2 cellular contexts compared by ENCODE assay signal in the genomic region with DNA sequence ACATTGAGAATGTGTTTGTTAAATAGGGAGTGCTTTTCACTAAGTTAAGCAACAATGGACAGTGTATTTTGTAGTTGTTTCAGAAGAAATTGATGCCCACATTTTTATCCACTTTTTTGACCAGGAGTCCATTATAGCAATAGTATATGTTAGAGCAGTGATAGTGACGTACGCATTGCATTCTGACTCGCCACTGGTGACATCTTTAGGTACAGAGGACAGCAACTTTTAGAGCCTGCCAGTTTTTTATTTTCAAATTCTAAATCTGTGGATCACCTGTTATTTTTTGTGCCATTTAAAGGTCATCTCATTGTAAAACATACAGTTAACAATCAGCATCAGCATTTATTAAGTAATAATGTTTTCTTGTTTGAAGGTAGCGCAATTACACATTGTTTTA.
TF ChIP-seq lines count a peak whose summit lies in the region.

No MANE protein-coding gene starts in this region.

TF ChIP-seq in HEK293, 187 proteins besides CTCF, POLR2A, EP300 and RAD21:
- TF ChIP-seq MYNN (tag by site-specific recombination; IDR thresholded peaks at IDR 0.05; ENCODE audit: borderline replicate concordance) (no peak), MEIS1 (CRISPR knock-in tag; IDR thresholded peaks at IDR 0.05; ENCODE audit: borderline replicate concordance) (no peak), ZNF837 (tag by site-specific recombination; IDR thresholded peaks at IDR 0.05) (no peak), ZNF24 (tag by site-specific recombination; IDR thresholded peaks at IDR 0.05) (no peak)
- TF ChIP-seq, protein P1, sequence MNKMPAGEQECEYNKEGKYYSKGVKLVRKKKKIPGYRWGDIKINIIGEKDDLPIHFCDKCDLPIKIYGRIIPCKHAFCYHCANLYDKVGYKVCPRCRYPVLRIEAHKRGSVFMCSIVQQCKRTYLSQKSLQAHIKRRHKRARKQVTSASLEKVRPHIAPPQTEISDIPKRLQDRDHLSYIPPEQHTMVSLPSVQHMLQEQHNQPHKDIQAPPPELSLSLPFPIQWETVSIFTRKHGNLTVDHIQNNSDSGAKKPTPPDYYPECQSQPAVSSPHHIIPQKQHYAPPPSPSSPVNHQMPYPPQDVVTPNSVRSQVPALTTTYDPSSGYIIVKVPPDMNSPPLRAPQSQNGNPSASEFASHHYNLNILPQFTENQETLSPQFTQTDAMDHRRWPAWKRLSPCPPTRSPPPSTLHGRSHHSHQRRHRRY (tag by site-specific recombination; IDR thresholded peaks at IDR 0.05): no peak
- TF ChIP-seq, protein P2, sequence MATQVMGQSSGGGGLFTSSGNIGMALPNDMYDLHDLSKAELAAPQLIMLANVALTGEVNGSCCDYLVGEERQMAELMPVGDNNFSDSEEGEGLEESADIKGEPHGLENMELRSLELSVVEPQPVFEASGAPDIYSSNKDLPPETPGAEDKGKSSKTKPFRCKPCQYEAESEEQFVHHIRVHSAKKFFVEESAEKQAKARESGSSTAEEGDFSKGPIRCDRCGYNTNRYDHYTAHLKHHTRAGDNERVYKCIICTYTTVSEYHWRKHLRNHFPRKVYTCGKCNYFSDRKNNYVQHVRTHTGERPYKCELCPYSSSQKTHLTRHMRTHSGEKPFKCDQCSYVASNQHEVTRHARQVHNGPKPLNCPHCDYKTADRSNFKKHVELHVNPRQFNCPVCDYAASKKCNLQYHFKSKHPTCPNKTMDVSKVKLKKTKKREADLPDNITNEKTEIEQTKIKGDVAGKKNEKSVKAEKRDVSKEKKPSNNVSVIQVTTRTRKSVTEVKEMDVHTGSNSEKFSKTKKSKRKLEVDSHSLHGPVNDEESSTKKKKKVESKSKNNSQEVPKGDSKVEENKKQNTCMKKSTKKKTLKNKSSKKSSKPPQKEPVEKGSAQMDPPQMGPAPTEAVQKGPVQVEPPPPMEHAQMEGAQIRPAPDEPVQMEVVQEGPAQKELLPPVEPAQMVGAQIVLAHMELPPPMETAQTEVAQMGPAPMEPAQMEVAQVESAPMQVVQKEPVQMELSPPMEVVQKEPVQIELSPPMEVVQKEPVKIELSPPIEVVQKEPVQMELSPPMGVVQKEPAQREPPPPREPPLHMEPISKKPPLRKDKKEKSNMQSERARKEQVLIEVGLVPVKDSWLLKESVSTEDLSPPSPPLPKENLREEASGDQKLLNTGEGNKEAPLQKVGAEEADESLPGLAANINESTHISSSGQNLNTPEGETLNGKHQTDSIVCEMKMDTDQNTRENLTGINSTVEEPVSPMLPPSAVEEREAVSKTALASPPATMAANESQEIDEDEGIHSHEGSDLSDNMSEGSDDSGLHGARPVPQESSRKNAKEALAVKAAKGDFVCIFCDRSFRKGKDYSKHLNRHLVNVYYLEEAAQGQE (tag by site-specific recombination; IDR thresholded peaks at IDR 0.05): peak; percentile 85
- TF ChIP-seq, protein P3, sequence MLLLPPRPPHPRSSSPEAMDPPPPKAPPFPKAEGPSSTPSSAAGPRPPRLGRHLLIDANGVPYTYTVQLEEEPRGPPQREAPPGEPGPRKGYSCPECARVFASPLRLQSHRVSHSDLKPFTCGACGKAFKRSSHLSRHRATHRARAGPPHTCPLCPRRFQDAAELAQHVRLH (tag by site-specific recombination; IDR thresholded peaks at IDR 0.05): no peak
TF ChIP-seq in HEK293: peak in this region for 1.

TF ChIP-seq in GM12878, 131 proteins besides CTCF, POLR2A, EP300 and RAD21:
- TF ChIP-seq, protein P4, sequence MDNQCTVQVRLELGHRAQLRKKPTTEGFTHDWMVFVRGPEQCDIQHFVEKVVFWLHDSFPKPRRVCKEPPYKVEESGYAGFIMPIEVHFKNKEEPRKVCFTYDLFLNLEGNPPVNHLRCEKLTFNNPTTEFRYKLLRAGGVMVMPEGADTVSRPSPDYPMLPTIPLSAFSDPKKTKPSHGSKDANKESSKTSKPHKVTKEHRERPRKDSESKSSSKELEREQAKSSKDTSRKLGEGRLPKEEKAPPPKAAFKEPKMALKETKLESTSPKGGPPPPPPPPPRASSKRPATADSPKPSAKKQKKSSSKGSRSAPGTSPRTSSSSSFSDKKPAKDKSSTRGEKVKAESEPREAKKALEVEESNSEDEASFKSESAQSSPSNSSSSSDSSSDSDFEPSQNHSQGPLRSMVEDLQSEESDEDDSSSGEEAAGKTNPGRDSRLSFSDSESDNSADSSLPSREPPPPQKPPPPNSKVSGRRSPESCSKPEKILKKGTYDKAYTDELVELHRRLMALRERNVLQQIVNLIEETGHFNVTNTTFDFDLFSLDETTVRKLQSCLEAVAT (IDR thresholded peaks at IDR 0.05): 0 out of 2 replicates have a peak, but pooled peaks have one; percentile 21
- TF ChIP-seq, protein P2 (IDR thresholded peaks at IDR 0.05; ENCODE audit: low read depth, low read length): peak; percentile 63; the same call in 1 of the 2 replicates
- TF ChIP-seq CBFB (IDR thresholded peaks at IDR 0.05; ENCODE audit: low read depth): no peak
TF ChIP-seq in GM12878: peak in this region for 2.
